17 cellular contexts compared by ENCODE assay signal in genomic region chr7:101970047-101970585, GRCh38.
"Had no signal": no experiment of that assay in that cellular context is flagged by ENCODE, and none has a peak within 500 bp of the region (broad histone marks: within the 10 kb centered on the region; RNA-seq: fewer than 3 reads in every experiment).

No MANE protein-coding gene starts in this region.

- H3K9ac ChIP-seq: neural progenitor cell had no signal

- H3K27ac ChIP-seq: heart left ventricle, neural progenitor cell, pancreas, WERI-Rb-1 had no signal

- FAIRE-seq: colon, pancreas had no signal

- DNase-seq: activated CD4-positive, alpha-beta T cell treated with anti-CD3 and anti-CD28 coated beads for 48 hours; activated CD8-positive, alpha-beta memory T cell treated with anti-CD3 and anti-CD28 coated beads, Interleukin-2, amount 50 U/mL, for 48 hours; activated CD8-positive, alpha-beta T cell treated with anti-CD3 and anti-CD28 coated beads, Interleukin-2, amount 10 ng/mL, durations not matched to agents 7 days and 5 days; activated naive CD4-positive, alpha-beta T cell; foreskin melanocyte; heart left ventricle; islet precursor cell; mammary epithelial cell; pancreas; stimulated activated naive CD4-positive, alpha-beta T cell; substantia nigra; T-helper 9 cell; WERI-Rb-1 had no signal

- H3K36me3 ChIP-seq: heart left ventricle, neural progenitor cell, pancreas, WERI-Rb-1 had no signal

- H3K9me3 ChIP-seq: pancreas had no signal

- H3K27ac Mint-ChIP-seq: activated CD8-positive, alpha-beta T cell treated with anti-CD3 and anti-CD28 coated beads, Interleukin-2, amount 10 ng/mL, durations not matched to agents 7 days and 5 days; neural progenitor cell; type B pancreatic cell had no signal

- H3K36me3 Mint-ChIP-seq: type B pancreatic cell had no signal

- H3K4me2 ChIP-seq: neural progenitor cell, smooth muscle cell had no signal

- H3K27me3 Mint-ChIP-seq: type B pancreatic cell had no signal

- H2AFZ ChIP-seq: neural progenitor cell had no signal

- H3K4me1 ChIP-seq: neural progenitor cell, pancreas had no signal

- H3K4me3 Mint-ChIP-seq: activated CD8-positive, alpha-beta T cell treated with anti-CD3 and anti-CD28 coated beads, Interleukin-2, amount 10 ng/mL, durations not matched to agents 7 days and 5 days; neural progenitor cell; type B pancreatic cell had no signal

- H3K4me3 ChIP-seq: heart left ventricle, neural progenitor cell, pancreas, smooth muscle cell had no signal

- H3K27me3 ChIP-seq: heart left ventricle, neural progenitor cell, pancreas had no signal

- H3K9me3 Mint-ChIP-seq: neural progenitor cell, type B pancreatic cell had no signal
